In genomic region chr20:3106658-3107463, GRCh38 we compare ENCODE assay signal across 1 cellular context.
TF ChIP-seq lines count a peak whose summit lies in the region.

No MANE protein-coding gene starts in this region.

TF ChIP-seq in K562, 482 proteins besides CTCF, POLR2A, EP300 and RAD21:
- TF ChIP-seq, protein P1, sequence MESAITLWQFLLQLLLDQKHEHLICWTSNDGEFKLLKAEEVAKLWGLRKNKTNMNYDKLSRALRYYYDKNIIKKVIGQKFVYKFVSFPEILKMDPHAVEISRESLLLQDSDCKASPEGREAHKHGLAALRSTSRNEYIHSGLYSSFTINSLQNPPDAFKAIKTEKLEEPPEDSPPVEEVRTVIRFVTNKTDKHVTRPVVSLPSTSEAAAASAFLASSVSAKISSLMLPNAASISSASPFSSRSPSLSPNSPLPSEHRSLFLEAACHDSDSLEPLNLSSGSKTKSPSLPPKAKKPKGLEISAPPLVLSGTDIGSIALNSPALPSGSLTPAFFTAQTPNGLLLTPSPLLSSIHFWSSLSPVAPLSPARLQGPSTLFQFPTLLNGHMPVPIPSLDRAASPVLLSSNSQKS (CRISPR knock-in tag; IDR thresholded peaks at IDR 0.05): no peak
- no peak for TF ChIP-seq MAX (CRISPR knock-in tag; IDR thresholded peaks at IDR 0.05)
- TF ChIP-seq POLR2G (IDR thresholded peaks at IDR 0.05; ENCODE audit: low read depth, low read length): 0 out of 2 replicates have a peak, but pooled peaks have one; percentile 12
- TF ChIP-seq, protein P2, sequence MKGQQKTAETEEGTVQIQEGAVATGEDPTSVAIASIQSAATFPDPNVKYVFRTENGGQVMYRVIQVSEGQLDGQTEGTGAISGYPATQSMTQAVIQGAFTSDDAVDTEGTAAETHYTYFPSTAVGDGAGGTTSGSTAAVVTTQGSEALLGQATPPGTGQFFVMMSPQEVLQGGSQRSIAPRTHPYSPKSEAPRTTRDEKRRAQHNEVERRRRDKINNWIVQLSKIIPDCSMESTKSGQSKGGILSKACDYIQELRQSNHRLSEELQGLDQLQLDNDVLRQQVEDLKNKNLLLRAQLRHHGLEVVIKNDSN (CRISPR knock-in tag; IDR thresholded peaks at IDR 0.05): no peak
